In genomic region chr17:57370051-57370581, GRCh38 we compare ENCODE assay signal across 8 cellular contexts.
DNase-seq lines count a peak whose midpoint lies in the region; ATAC-seq, FAIRE-seq and TF ChIP-seq lines count a peak whose summit lies in the region.

No MANE protein-coding gene starts in this region.

- TF ChIP-seq CTCF in keratinocyte (optimal IDR thresholded peaks at IDR 0.05 in 1 of 3, IDR thresholded peaks at IDR 0.05 in 1 of 3, conservative IDR thresholded peaks at IDR 0.05 in 1 of 3; ENCODE audit: extremely low read depth in 1 of 3, insufficient read depth in 2 of 3, low read length in 3 of 3) (no peak), testis (IDR thresholded peaks at IDR 0.05) (no peak)

- H4K20me1 ChIP-seq in keratinocyte (ENCODE audit: control insufficient read depth, extremely low read depth, insufficient read depth, low read length): no peaks in the 10 kb centered on the region

- no peaks in the 10 kb centered on the region for H3K27me3 ChIP-seq in keratinocyte (ENCODE audit: control insufficient read depth, extremely low read depth, insufficient read depth, low read length)
- no peaks in the 10 kb centered on the region for H3K27me3 ChIP-seq in testis

- H3K9me3 ChIP-seq in keratinocyte (ENCODE audit: control insufficient read depth, low read depth, low read length) (peaks cover 6% of the 10 kb centered on the region), testis (no peaks in the 10 kb centered on the region)

- FAIRE-seq in RCC 7860 (lab: Jason Lieb, UNC) (peak; percentile 87), keratinocyte (lab: Jason Lieb, UNC) (peak; percentile 91)

- DNase-seq in AG08396 (ENCODE audit: low spot score) (peak; percentile 70), RCC 7860 (ENCODE audit: low spot score) (peak; percentile 72), keratinocyte (ENCODE audit: low read depth, low spot score) (peak; percentile 66), MV-4-11 (lab: John Stamatoyannopoulos, UW) (no peak), testis (no peak), NCI-H2196 treated with DMSO at 0.1 percent for 48 hours (lab: John Stamatoyannopoulos, UW; ENCODE audit: unreplicated experiment) (no peak)

- H3K9ac ChIP-seq in keratinocyte (ENCODE audit: control insufficient read depth, extremely low read depth, insufficient read depth, low read length): peak overlapping the region; percentile 60

- peak overlapping the region; percentile 84 for H3K4me2 ChIP-seq in keratinocyte (ENCODE audit: control insufficient read depth, extremely low read depth, insufficient read depth, low read depth, low read length)

- no peaks in the 10 kb centered on the region for H3K9me1 ChIP-seq in keratinocyte (ENCODE audit: control insufficient read depth, extremely low read depth, insufficient read depth, low read length)

- H3K4me3 ChIP-seq in keratinocyte (ENCODE audit: control insufficient read depth in 2 of 3, extremely low read depth in 1 of 3, insufficient read depth in 2 of 3, low read depth in 1 of 3, low read length in 3 of 3) (no peak overlapping the region), testis (no peak overlapping the region)

- H3K4me1 ChIP-seq in keratinocyte (ENCODE audit: control insufficient read depth, extremely low read depth, insufficient read depth, low read length) (peaks cover 61% of the 10 kb centered on the region), testis (peaks cover 22% of the 10 kb centered on the region)

- no peaks in the 10 kb centered on the region for H3K36me3 ChIP-seq in keratinocyte (ENCODE audit: control insufficient read depth in 2 of 2, extremely low read depth in 1 of 2, insufficient read depth in 2 of 2, low read length in 2 of 2)
- H3K36me3 ChIP-seq in testis (ENCODE audit: low read depth, missing control alignments): no peaks in the 10 kb centered on the region

- ATAC-seq in GM21737 (IDR thresholded peaks at IDR 0.05; ENCODE audit: unreplicated experiment) (peak; percentile 48), GM18867 (IDR thresholded peaks at IDR 0.05; ENCODE audit: unreplicated experiment) (no peak)

- H3K27ac ChIP-seq in keratinocyte (ENCODE audit: control insufficient read depth, insufficient read depth, low read length) (peak overlapping the region; percentile 94), testis (no peak overlapping the region)

- peak overlapping the region; percentile 32 for H2AFZ ChIP-seq in keratinocyte (ENCODE audit: control insufficient read depth, low read length)

- WGBS in testis, 2 donors: 80 to 92% methylated on average over 6 of the region's 6 CpGs

- dilution Hi-C loops in keratinocyte (cut with MboI; ENCODE audit: extremely low pct_ligation_motif_present, low sequenced_read_pairs): no loop called here

- no peak for TF ChIP-seq POLR2A in testis (IDR thresholded peaks at IDR 0.05)

- no peaks in the 10 kb centered on the region for H3K79me2 ChIP-seq in keratinocyte (ENCODE audit: control insufficient read depth, insufficient read depth, low read length)

- intact Hi-C loops in testis (cut with DNase I; ENCODE audit: low total_unique reads): no loop called here

Comparison
In these comparisons a context has a peak if more than half of its experiments do, and no peak if none do; other contexts are left out.
1. DNase-seq: peak in AG08396 (single experiment), RCC 7860 (single experiment) and keratinocyte (single experiment); none in MV-4-11 (single experiment), testis (single experiment) and NCI-H2196 treated with DMSO at 0.1 percent for 48 hours (single experiment).